3 cellular contexts compared by ENCODE assay signal in genomic region chr4:170058745-170059144, GRCh38.
TF ChIP-seq lines count a peak whose summit lies in the region.

No MANE protein-coding gene starts in this region.

TF ChIP-seq in HepG2, 621 proteins besides CTCF, POLR2A, EP300 and RAD21 (continues in another document):
- TF ChIP-seq SUZ12 (IDR thresholded peaks at IDR 0.05; ENCODE audit: low read depth, low read length) = no peak
- no peak for TF ChIP-seq ZNF780A (CRISPR knock-in tag; IDR thresholded peaks at IDR 0.05)
- TF ChIP-seq, protein P1, sequence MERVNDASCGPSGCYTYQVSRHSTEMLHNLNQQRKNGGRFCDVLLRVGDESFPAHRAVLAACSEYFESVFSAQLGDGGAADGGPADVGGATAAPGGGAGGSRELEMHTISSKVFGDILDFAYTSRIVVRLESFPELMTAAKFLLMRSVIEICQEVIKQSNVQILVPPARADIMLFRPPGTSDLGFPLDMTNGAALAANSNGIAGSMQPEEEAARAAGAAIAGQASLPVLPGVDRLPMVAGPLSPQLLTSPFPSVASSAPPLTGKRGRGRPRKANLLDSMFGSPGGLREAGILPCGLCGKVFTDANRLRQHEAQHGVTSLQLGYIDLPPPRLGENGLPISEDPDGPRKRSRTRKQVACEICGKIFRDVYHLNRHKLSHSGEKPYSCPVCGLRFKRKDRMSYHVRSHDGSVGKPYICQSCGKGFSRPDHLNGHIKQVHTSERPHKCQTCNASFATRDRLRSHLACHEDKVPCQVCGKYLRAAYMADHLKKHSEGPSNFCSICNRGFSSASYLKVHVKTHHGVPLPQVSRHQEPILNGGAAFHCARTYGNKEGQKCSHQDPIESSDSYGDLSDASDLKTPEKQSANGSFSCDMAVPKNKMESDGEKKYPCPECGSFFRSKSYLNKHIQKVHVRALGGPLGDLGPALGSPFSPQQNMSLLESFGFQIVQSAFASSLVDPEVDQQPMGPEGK (CRISPR knock-in tag; IDR thresholded peaks at IDR 0.05) = no peak
- no peak for TF ChIP-seq MAX (IDR thresholded peaks at IDR 0.05)
- peak; percentile 76 for TF ChIP-seq MAFK (conservative IDR thresholded peaks at IDR 0.05 in 1 of 2, IDR thresholded peaks at IDR 0.05 in 1 of 2; ENCODE audit: low read length in 2 of 2)
- TF ChIP-seq ZNF691 (CRISPR knock-in tag; IDR thresholded peaks at IDR 0.05; ENCODE audit: borderline replicate concordance, low read depth) = no peak
- TF ChIP-seq NR2F2 (IDR thresholded peaks at IDR 0.05; ENCODE audit: borderline replicate concordance, low read depth) = no peak
- TF ChIP-seq ARHGAP35 (CRISPR knock-in tag; IDR thresholded peaks at IDR 0.05; ENCODE audit: borderline replicate concordance) = no peak
- TF ChIP-seq RBAK (CRISPR knock-in tag; IDR thresholded peaks at IDR 0.05) = no peak
- TF ChIP-seq MAFF (IDR thresholded peaks at IDR 0.05; ENCODE audit: low read depth, low read length) = peak; percentile 71
- TF ChIP-seq ESRRA (CRISPR knock-in tag; IDR thresholded peaks at IDR 0.05; ENCODE audit: low read depth) = no peak

TF ChIP-seq in IMR-90, 13 proteins besides CTCF, POLR2A, EP300 and RAD21:
- TF ChIP-seq NFE2L2 (IDR thresholded peaks at IDR 0.05; ENCODE audit: low read depth, low read length) = no peak
- TF ChIP-seq MAFK (IDR thresholded peaks at IDR 0.05; ENCODE audit: low read depth, low read length) = peak; percentile 56
- TF ChIP-seq MAZ (IDR thresholded peaks at IDR 0.05; ENCODE audit: borderline replicate concordance, low read depth, low read length) = no peak
- no peak for TF ChIP-seq BHLHE40 (IDR thresholded peaks at IDR 0.05; ENCODE audit: low read depth, low read length)
- TF ChIP-seq, protein P2, sequence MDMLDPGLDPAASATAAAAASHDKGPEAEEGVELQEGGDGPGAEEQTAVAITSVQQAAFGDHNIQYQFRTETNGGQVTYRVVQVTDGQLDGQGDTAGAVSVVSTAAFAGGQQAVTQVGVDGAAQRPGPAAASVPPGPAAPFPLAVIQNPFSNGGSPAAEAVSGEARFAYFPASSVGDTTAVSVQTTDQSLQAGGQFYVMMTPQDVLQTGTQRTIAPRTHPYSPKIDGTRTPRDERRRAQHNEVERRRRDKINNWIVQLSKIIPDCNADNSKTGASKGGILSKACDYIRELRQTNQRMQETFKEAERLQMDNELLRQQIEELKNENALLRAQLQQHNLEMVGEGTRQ (IDR thresholded peaks at IDR 0.05; ENCODE audit: low read depth, low read length) = no peak
- no peak for TF ChIP-seq RCOR1 (IDR thresholded peaks at IDR 0.05; ENCODE audit: insufficient replicate concordance, low read length)
- no peak for TF ChIP-seq FOS (IDR thresholded peaks at IDR 0.05; ENCODE audit: low read depth, low read length)
- no peak for TF ChIP-seq CEBPB (IDR thresholded peaks at IDR 0.05; ENCODE audit: low read depth, low read length)
- TF ChIP-seq RFX5 (IDR thresholded peaks at IDR 0.05; ENCODE audit: low read depth, low read length) = no peak
TF ChIP-seq in IMR-90: peak in this region for 1.

TF ChIP-seq in K562, 482 proteins besides CTCF, POLR2A, EP300 and RAD21:
- peak; percentile 52; the same call in 1 of the 2 replicates for TF ChIP-seq ZNF316 (IDR thresholded peaks at IDR 0.05)
- TF ChIP-seq C11orf30 (IDR thresholded peaks at IDR 0.05; ENCODE audit: low read depth) = 0 out of 2 replicates have a peak, but pooled peaks have one; percentile 22
- TF ChIP-seq, protein P3, sequence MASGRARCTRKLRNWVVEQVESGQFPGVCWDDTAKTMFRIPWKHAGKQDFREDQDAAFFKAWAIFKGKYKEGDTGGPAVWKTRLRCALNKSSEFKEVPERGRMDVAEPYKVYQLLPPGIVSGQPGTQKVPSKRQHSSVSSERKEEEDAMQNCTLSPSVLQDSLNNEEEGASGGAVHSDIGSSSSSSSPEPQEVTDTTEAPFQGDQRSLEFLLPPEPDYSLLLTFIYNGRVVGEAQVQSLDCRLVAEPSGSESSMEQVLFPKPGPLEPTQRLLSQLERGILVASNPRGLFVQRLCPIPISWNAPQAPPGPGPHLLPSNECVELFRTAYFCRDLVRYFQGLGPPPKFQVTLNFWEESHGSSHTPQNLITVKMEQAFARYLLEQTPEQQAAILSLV (tag; IDR thresholded peaks at IDR 0.05) = no peak
